In genomic region chr15:90427185-90427584, GRCh38 we compare ENCODE assay signal across 18 cellular contexts.
"Had no signal": no experiment of that assay in that cellular context is flagged by ENCODE, and none has a peak within 500 bp of the region (broad histone marks: within the 10 kb centered on the region; RNA-seq: fewer than 3 reads in every experiment).

No MANE protein-coding gene starts in this region.

- DNase-seq: cortex of kidney; dorsolateral prefrontal cortex; effector CD8-positive, alpha-beta T cell; heart right ventricle; hypothalamus; islet precursor cell; left ventricle myocardium superior; mesenchymal stem cell; naive thymus-derived CD4-positive, alpha-beta T cell; posterior cingulate gyrus; stimulated activated CD4-positive, alpha-beta T cell treated with anti-CD3 and anti-CD28 coated beads, Interleukin-2, amount 100 ng/mL, for 48 hours; stimulated activated naive CD4-positive, alpha-beta T cell treated with Interleukin-2 at 50 U/mL for 16 hours; trophoblast cell had no signal

- H3K4me3 Mint-ChIP-seq: naive thymus-derived CD4-positive, alpha-beta T cell; neural crest cell had no signal

- H3K27me3 Mint-ChIP-seq: naive thymus-derived CD4-positive, alpha-beta T cell had no signal

- H3K4me3 ChIP-seq: dorsolateral prefrontal cortex, heart right ventricle, lung, right atrium auricular region, smooth muscle cell had no signal

- H3K4me2 ChIP-seq: smooth muscle cell had no signal

- H3K27me3 ChIP-seq: dorsolateral prefrontal cortex, heart right ventricle, right atrium auricular region had no signal

- H3K27ac ChIP-seq: heart right ventricle, right atrium auricular region had no signal

- ATAC-seq: esophagus mucosa; heart right ventricle; left ventricle myocardium superior; naive thymus-derived CD4-positive, alpha-beta T cell had no signal

- H3K9me3 Mint-ChIP-seq: naive thymus-derived CD4-positive, alpha-beta T cell; neural crest cell had no signal

- H3K9me3 ChIP-seq: heart right ventricle, right atrium auricular region had no signal
